ENCODE assay signal across 2 cellular contexts in the genomic region with DNA sequence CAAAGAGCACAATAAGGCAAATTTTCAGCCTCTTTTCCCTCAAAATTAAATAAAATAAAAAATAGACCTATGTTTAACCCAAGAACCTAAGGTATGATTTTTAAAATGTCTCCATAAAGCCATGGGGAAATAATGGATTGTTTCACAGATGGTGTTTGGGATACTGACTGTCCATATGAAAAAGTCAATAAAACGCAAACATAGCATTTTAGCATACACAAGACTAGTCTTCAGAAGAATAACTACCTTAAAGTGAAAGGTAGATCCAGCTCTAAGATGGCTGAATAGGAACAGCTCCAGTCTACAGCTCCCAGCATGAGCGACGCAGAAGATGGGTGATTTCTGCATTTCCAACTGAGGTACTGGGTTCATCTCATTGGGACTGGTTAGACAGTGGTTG.
TF ChIP-seq lines count a peak whose summit lies in the region.

No MANE protein-coding gene starts in this region.

TF ChIP-seq in HepG2, 621 proteins besides CTCF, POLR2A, EP300 and RAD21:
- TF ChIP-seq TGIF2 (CRISPR knock-in tag; IDR thresholded peaks at IDR 0.05) (no peak), MAFK (conservative IDR thresholded peaks at IDR 0.05 in 1 of 2, IDR thresholded peaks at IDR 0.05 in 1 of 2; ENCODE audit: low read length in 2 of 2) (peak; percentile 39 to 66; a peak in 2 of 4 replicates), MAFG (CRISPR knock-in tag; IDR thresholded peaks at IDR 0.05) (no peak), RORA (CRISPR knock-in tag; IDR thresholded peaks at IDR 0.05) (no peak), MAFF (IDR thresholded peaks at IDR 0.05; ENCODE audit: low read depth, low read length) (0 out of 2 replicates have a peak, but pooled peaks have one; percentile 17), TBX2 (CRISPR knock-in tag; IDR thresholded peaks at IDR 0.05; ENCODE audit: borderline replicate concordance) (no peak), KAT2B (IDR thresholded peaks at IDR 0.05; ENCODE audit: borderline replicate concordance, low read depth, low read length) (no peak), ZNF33B (CRISPR knock-in tag; IDR thresholded peaks at IDR 0.05) (no peak), PRPF4 (IDR thresholded peaks at IDR 0.05; ENCODE audit: low read depth, low read length, poor library complexity, severe bottlenecking) (no peak)

TF ChIP-seq in K562, 482 proteins besides CTCF, POLR2A, EP300 and RAD21:
- TF ChIP-seq, protein P1, sequence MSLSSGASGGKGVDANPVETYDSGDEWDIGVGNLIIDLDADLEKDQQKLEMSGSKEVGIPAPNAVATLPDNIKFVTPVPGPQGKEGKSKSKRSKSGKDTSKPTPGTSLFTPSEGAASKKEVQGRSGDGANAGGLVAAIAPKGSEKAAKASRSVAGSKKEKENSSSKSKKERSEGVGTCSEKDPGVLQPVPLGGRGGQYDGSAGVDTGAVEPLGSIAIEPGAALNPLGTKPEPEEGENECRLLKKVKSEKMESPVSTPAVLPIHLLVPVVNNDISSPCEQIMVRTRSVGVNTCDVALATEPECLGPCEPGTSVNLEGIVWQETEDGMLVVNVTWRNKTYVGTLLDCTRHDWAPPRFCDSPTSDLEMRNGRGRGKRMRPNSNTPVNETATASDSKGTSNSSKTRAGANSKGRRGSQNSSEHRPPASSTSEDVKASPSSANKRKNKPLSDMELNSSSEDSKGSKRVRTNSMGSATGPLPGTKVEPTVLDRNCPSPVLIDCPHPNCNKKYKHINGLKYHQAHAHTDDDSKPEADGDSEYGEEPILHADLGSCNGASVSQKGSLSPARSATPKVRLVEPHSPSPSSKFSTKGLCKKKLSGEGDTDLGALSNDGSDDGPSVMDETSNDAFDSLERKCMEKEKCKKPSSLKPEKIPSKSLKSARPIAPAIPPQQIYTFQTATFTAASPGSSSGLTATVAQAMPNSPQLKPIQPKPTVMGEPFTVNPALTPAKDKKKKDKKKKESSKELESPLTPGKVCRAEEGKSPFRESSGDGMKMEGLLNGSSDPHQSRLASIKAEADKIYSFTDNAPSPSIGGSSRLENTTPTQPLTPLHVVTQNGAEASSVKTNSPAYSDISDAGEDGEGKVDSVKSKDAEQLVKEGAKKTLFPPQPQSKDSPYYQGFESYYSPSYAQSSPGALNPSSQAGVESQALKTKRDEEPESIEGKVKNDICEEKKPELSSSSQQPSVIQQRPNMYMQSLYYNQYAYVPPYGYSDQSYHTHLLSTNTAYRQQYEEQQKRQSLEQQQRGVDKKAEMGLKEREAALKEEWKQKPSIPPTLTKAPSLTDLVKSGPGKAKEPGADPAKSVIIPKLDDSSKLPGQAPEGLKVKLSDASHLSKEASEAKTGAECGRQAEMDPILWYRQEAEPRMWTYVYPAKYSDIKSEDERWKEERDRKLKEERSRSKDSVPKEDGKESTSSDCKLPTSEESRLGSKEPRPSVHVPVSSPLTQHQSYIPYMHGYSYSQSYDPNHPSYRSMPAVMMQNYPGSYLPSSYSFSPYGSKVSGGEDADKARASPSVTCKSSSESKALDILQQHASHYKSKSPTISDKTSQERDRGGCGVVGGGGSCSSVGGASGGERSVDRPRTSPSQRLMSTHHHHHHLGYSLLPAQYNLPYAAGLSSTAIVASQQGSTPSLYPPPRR (CRISPR knock-in tag; IDR thresholded peaks at IDR 0.05; ENCODE audit: borderline replicate concordance), result no peak
- TF ChIP-seq ZNF316 (IDR thresholded peaks at IDR 0.05), result peak; percentile 35; the same call in 1 of the 2 replicates
- peak; percentile 5; the same call in 1 of the 2 replicates for TF ChIP-seq C11orf30 (IDR thresholded peaks at IDR 0.05; ENCODE audit: low read depth)
